ENCODE assay signal across 17 cellular contexts in genomic region chr21:29104239-29104708, GRCh38. TPM values are rescaled to one million over a fixed set of nuclear protein-coding genes. Genes with fewer than 3 reads are reported as not detected.
DNase-seq lines count a peak whose midpoint lies in the region; ATAC-seq, FAIRE-seq and TF ChIP-seq lines count a peak whose summit lies in the region.
"Had no signal": no experiment of that assay in that cellular context is flagged by ENCODE, and none has a peak within 500 bp of the region (broad histone marks: within the 10 kb centered on the region; RNA-seq: fewer than 3 reads in every experiment).

No MANE protein-coding gene starts in this region.

- no peak for TF ChIP-seq CTCF in astrocyte (IDR thresholded peaks at IDR 0.05; ENCODE audit: insufficient read depth, low read depth, low read length)
- TF ChIP-seq CTCF in psoas muscle (IDR thresholded peaks at IDR 0.05): peak; percentile 46

- no peaks in the 10 kb centered on the region for H4K20me1 ChIP-seq in astrocyte (ENCODE audit: insufficient read depth, low read length)

- no peaks in the 10 kb centered on the region for H3K27me3 Mint-ChIP-seq in astrocyte (ENCODE audit: low read depth, unreplicated experiment)
- H3K27me3 Mint-ChIP-seq: CD4-positive, alpha-beta memory T cell; stimulated activated naive CD8-positive, alpha-beta T cell treated with anti-CD3 and anti-CD28 coated beads, Interleukin-15, amount 100 ng/mL, for 72 hours; T-helper 17 cell had no signal

- H3K27ac Mint-ChIP-seq in astrocyte (ENCODE audit: unreplicated experiment): no peak overlapping the region
- H3K27ac Mint-ChIP-seq: activated naive CD4-positive, alpha-beta T cell treated with anti-CD3 and anti-CD28 coated beads for 36 hours; CD4-positive, alpha-beta memory T cell; T-helper 17 cell had no signal

- no peak overlapping the region for H3K4me3 Mint-ChIP-seq in astrocyte (ENCODE audit: unreplicated experiment)
- H3K4me3 Mint-ChIP-seq: activated naive CD4-positive, alpha-beta T cell treated with anti-CD3 and anti-CD28 coated beads for 36 hours; CD4-positive, alpha-beta memory T cell; stimulated activated naive CD8-positive, alpha-beta T cell treated with anti-CD3 and anti-CD28 coated beads, Interleukin-15, amount 100 ng/mL, for 72 hours; T-helper 17 cell had no signal

- intact Hi-C loops in psoas muscle (cut with DNase I): loop anchor here in 1 of 2 donors (5.0 kb wide), 1 partner anchor 203 kb away; no protein-coding TSS in a partner anchor

- peak overlapping the region; percentile 26 for H3K4me2 ChIP-seq in astrocyte (ENCODE audit: low read length)

- no peak for FAIRE-seq in astrocyte (lab: Jason Lieb, UNC)
- FAIRE-seq in RCC 7860 (lab: Jason Lieb, UNC): no peak
- FAIRE-seq: pancreas had no signal

- no peaks in the 10 kb centered on the region for H3K9me3 ChIP-seq in astrocyte (ENCODE audit: insufficient read depth, low read depth, low read length)
- no peaks in the 10 kb centered on the region for H3K9me3 ChIP-seq in psoas muscle
- H3K9me3 ChIP-seq: left ventricle myocardium inferior, pancreas had no signal

- H3K4me3 ChIP-seq in astrocyte (ENCODE audit: insufficient read depth, low read depth, low read length) (no peak overlapping the region), psoas muscle (no peak overlapping the region)
- H3K4me3 ChIP-seq: left ventricle myocardium inferior, pancreas had no signal

- no peak overlapping the region for H3K9ac ChIP-seq in astrocyte (ENCODE audit: low read length)

- H3K9me3 Mint-ChIP-seq in astrocyte (ENCODE audit: unreplicated experiment): no peaks in the 10 kb centered on the region
- H3K9me3 Mint-ChIP-seq: activated naive CD4-positive, alpha-beta T cell treated with anti-CD3 and anti-CD28 coated beads for 36 hours; stimulated activated naive CD8-positive, alpha-beta T cell treated with anti-CD3 and anti-CD28 coated beads, Interleukin-15, amount 100 ng/mL, for 72 hours had no signal

- H3K27me3 ChIP-seq in astrocyte (ENCODE audit: insufficient read depth, low read length) (no peaks in the 10 kb centered on the region), psoas muscle (ENCODE audit: insufficient read depth in 3 of 3, low read length in 2 of 3) (no peaks in the 10 kb centered on the region)
- H3K27me3 ChIP-seq: foreskin keratinocyte, pancreas had no signal

- H2AFZ ChIP-seq in astrocyte (ENCODE audit: low read depth, low read length): no peak overlapping the region

- WGBS in psoas muscle, 3 donors: 30 to 38% (median 31%) methylated on average over 7 of the region's 7 CpGs

- H3K36me3 ChIP-seq in astrocyte (ENCODE audit: insufficient read depth, low read length): no peaks in the 10 kb centered on the region
- no peaks in the 10 kb centered on the region for H3K36me3 ChIP-seq in psoas muscle (ENCODE audit: insufficient read depth in 1 of 2, low read depth in 1 of 2)
- H3K36me3 ChIP-seq: left ventricle myocardium inferior, pancreas had no signal

- H3K4me1 Mint-ChIP-seq in astrocyte (ENCODE audit: low read depth, unreplicated experiment): peaks cover 17% of the 10 kb centered on the region
- H3K4me1 Mint-ChIP-seq: CD4-positive, alpha-beta memory T cell; stimulated activated naive CD8-positive, alpha-beta T cell treated with anti-CD3 and anti-CD28 coated beads, Interleukin-15, amount 100 ng/mL, for 72 hours; T-helper 17 cell had no signal

- H3K79me2 ChIP-seq in astrocyte (ENCODE audit: insufficient read depth, low read length): no peaks in the 10 kb centered on the region

- no peaks in the 10 kb centered on the region for H3K36me3 Mint-ChIP-seq in astrocyte (ENCODE audit: low read depth, unreplicated experiment)

- DNase-seq in astrocyte (ENCODE audit: low read depth) (peak; percentile 30), psoas muscle (no peak), RCC 7860 (ENCODE audit: low spot score) (no peak), hepatic stellate cell (ENCODE audit: low spot score) (no peak)
- no peak for DNase-seq in effector CD4-positive, alpha-beta T cell
- no peak for DNase-seq in stimulated activated CD4-positive, alpha-beta T cell treated with anti-CD3 and anti-CD28 coated beads, Interleukin-15, amount 100 ng/mL, for 24 hours
- DNase-seq: activated CD4-positive, alpha-beta T cell treated with anti-CD3 and anti-CD28 coated beads, Interleukin-2, amount 50 U/mL, for 4 hours; activated naive CD4-positive, alpha-beta T cell treated with anti-CD3 and anti-CD28 coated beads for 36 hours; CD4-positive, alpha-beta memory T cell; foreskin keratinocyte; left ventricle myocardium inferior; pancreas; stimulated activated CD4-positive, alpha-beta T cell treated with anti-CD3 and anti-CD28 coated beads, Interleukin-2, amount 100 ng/mL, for 48 hours; stimulated activated naive CD8-positive, alpha-beta T cell treated with anti-CD3 and anti-CD28 coated beads, Interleukin-15, amount 100 ng/mL, for 72 hours; T-helper 17 cell had no signal

- ATAC-seq in GM18858 (IDR thresholded peaks at IDR 0.05; ENCODE audit: unreplicated experiment) (peak; percentile 61), HG03159 (IDR thresholded peaks at IDR 0.05; ENCODE audit: unreplicated experiment) (peak; percentile 58), psoas muscle (peak; percentile 90 to 95 (median 91))
- ATAC-seq: pancreas; stimulated activated naive CD8-positive, alpha-beta T cell treated with anti-CD3 and anti-CD28 coated beads, Interleukin-15, amount 100 ng/mL, for 72 hours; T-helper 17 cell had no signal

- H3K27ac ChIP-seq in astrocyte (ENCODE audit: low read depth, low read length) (peak overlapping the region; percentile 31), psoas muscle (peak overlapping the region; percentile 81)
- H3K27ac ChIP-seq: foreskin keratinocyte, left ventricle myocardium inferior, pancreas had no signal

- H3K4me1 ChIP-seq in astrocyte (ENCODE audit: insufficient read depth, low read length): peaks cover 17% of the 10 kb centered on the region
- peaks cover 14% of the 10 kb centered on the region for H3K4me1 ChIP-seq in psoas muscle
- H3K4me1 ChIP-seq: left ventricle myocardium inferior, pancreas had no signal

RNA-seq across cellular contexts. Expression of gene MAP3K7CL, which starts 26.2 kb away (rescaled TPM):
- 67.3 and 75.2 TPM in 2 replicates for total RNA-seq in astrocyte
- total RNA-seq in psoas muscle: 100 to 1,000 TPM in 1 of 4 donors, 10 to 100 TPM in 3; 15.3 to 107 (median 23.7) TPM
- 10 to 100 TPM in 2 of 3 donors, 1 to 10 TPM in 1; 3.3 to 18.4 (median 12.8) TPM for polyA plus RNA-seq in psoas muscle

RNA-seq across cellular contexts. Expression of gene CCT8, which starts 30.8 kb away (rescaled TPM):
- total RNA-seq in astrocyte: 187 and 198 TPM in 2 replicates
- 100 to 1,000 TPM; 128 to 142 (median 138) TPM for total RNA-seq in psoas muscle
- polyA plus RNA-seq in psoas muscle: 100 to 1,000 TPM; 124 to 251 (median 157) TPM
